7 cellular contexts compared by ENCODE assay signal in the genomic region with DNA sequence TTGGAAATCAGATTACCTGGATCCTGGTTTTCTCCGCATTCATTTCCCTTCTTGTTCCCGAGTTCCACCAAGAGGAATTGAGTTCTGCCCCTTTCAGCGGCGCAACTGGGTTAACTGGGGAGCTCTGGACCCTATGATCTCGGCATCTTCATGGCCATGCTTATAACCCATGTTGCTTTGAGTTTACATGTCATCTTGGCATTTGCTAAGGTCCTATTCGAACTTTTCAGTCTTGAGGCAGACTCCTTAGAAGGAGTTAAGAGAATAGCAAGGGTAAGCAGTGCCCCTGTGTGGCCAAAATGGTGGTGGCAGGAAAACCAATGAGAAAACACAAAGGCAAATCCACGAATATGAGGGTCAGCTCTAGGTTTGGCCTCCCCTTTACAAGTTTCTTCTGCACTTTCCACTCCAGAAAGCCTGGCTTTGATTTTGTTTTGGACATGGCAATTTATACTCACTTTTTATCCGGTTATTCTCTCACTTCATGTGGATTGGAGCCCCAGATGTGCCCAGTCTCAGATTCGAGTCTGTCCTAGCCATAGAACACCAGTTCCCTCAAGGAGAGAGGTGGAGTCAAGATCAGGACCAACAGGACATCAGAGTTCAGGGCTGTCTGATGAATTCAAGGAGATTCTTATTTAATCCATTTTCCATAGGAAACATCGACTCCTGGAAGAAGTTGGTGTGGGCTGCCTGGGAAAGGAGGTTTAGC. TPM values are rescaled to one million over a fixed set of nuclear protein-coding genes. Genes with fewer than 3 reads are reported as not detected.
DNase-seq lines count a peak whose midpoint lies in the region; ATAC-seq and TF ChIP-seq lines count a peak whose summit lies in the region.

No MANE protein-coding gene starts in this region.

- H3K27me3 Mint-ChIP-seq in activated CD8-positive, alpha-beta memory T cell treated with anti-CD3 and anti-CD28 coated beads, Interleukin-2, amount 10 ng/mL, durations not matched to agents 7 days and 5 days = peaks cover 61% of the 10 kb centered on the region
- peaks cover 49 to 63% of the 10 kb centered on the region in 2 donors for H3K27me3 Mint-ChIP-seq in stimulated activated naive B cell treated with anti-CD40 and anti-IgM and Interleukin-4, amounts not matched to agents 10 μg/mL and 1 μg/mL and 100 μg/mL, for 72 hours

- peak overlapping the region; percentile 3 for H3K4me3 Mint-ChIP-seq in activated CD8-positive, alpha-beta memory T cell treated with anti-CD3 and anti-CD28 coated beads, Interleukin-2, amount 10 ng/mL, durations not matched to agents 7 days and 5 days
- H3K4me3 Mint-ChIP-seq in stimulated activated naive B cell treated with anti-CD40 and anti-IgM and Interleukin-4, amounts not matched to agents 10 μg/mL and 1 μg/mL and 100 μg/mL, for 72 hours = peak overlapping the region; percentile 83 to 85

- no peaks in the 10 kb centered on the region for H3K9me3 Mint-ChIP-seq in activated CD8-positive, alpha-beta memory T cell treated with anti-CD3 and anti-CD28 coated beads, Interleukin-2, amount 10 ng/mL, durations not matched to agents 7 days and 5 days (ENCODE audit: low read depth)
- no peaks in the 10 kb centered on the region for H3K9me3 Mint-ChIP-seq in stimulated activated naive B cell treated with anti-CD40 and anti-IgM and Interleukin-4, amounts not matched to agents 10 μg/mL and 1 μg/mL and 100 μg/mL, for 72 hours

- ATAC-seq in HG02981 (IDR thresholded peaks at IDR 0.05; ENCODE audit: unreplicated experiment) = peak; percentile 72
- peak; percentile 80 for ATAC-seq in activated CD8-positive, alpha-beta memory T cell treated with anti-CD3 and anti-CD28 coated beads, Interleukin-2, amount 10 ng/mL, durations not matched to agents 7 days and 5 days
- ATAC-seq in stimulated activated naive B cell treated with anti-CD40 and anti-IgM and Interleukin-4, amounts not matched to agents 10 μg/mL and 1 μg/mL and 100 μg/mL, for 72 hours (replicated peaks) = peak; percentile 94 to 96

- CTCF ChIA-PET in activated CD8-positive, alpha-beta memory T cell treated with anti-CD3 and anti-CD28 coated beads, Interleukin-2, amount 10 ng/mL, durations not matched to agents 7 days and 5 days (lab: Charles Lee) = interaction anchor here (0.8 to 7.6 kb wide), 8 partner anchors 11 to 114 kb away, joined by 3 to 56 read pairs (median 5); no protein-coding TSS in a partner anchor

- H3K27ac Mint-ChIP-seq in activated CD8-positive, alpha-beta memory T cell treated with anti-CD3 and anti-CD28 coated beads, Interleukin-2, amount 10 ng/mL, durations not matched to agents 7 days and 5 days = no peak overlapping the region
- H3K27ac Mint-ChIP-seq in stimulated activated naive B cell treated with anti-CD40 and anti-IgM and Interleukin-4, amounts not matched to agents 10 μg/mL and 1 μg/mL and 100 μg/mL, for 72 hours = no peak overlapping the region

- TF ChIP-seq CTCF in GM12873 (IDR thresholded peaks at IDR 0.05; ENCODE audit: insufficient read depth, low read depth, low read length, missing control alignments) = peak; percentile 88
- TF ChIP-seq CTCF in epithelial cell of proximal tubule (conservative IDR thresholded peaks at IDR 0.05; ENCODE audit: low read depth, low read length) = peak; percentile 93

- no peaks in the 10 kb centered on the region for H3K36me3 Mint-ChIP-seq in activated CD8-positive, alpha-beta memory T cell treated with anti-CD3 and anti-CD28 coated beads, Interleukin-2, amount 10 ng/mL, durations not matched to agents 7 days and 5 days
- H3K36me3 Mint-ChIP-seq in stimulated activated naive B cell treated with anti-CD40 and anti-IgM and Interleukin-4, amounts not matched to agents 10 μg/mL and 1 μg/mL and 100 μg/mL, for 72 hours = no peaks in the 10 kb centered on the region

- peak overlapping the region; percentile 57 for H3K4me3 ChIP-seq in epithelial cell of proximal tubule (ENCODE audit: low read depth, low read length)

- DNase-seq in NCI-H526 (lab: John Stamatoyannopoulos, UW) (peak; percentile 54 to 78), epithelial cell of proximal tubule (ENCODE audit: low read depth) (peak; percentile 22), middle frontal gyrus (ENCODE audit: extremely low spot score, low spot score) (peak; percentile 14)
- peak; percentile 76 for DNase-seq in activated CD8-positive, alpha-beta memory T cell treated with anti-CD3 and anti-CD28 coated beads, Interleukin-2, amount 10 ng/mL, durations not matched to agents 7 days and 5 days
- peak; percentile 49 for DNase-seq in stimulated activated naive B cell treated with anti-CD40 and anti-IgM and Interleukin-4, amounts not matched to agents 10 μg/mL and 1 μg/mL and 100 μg/mL, for 72 hours

- peaks cover 6% of the 10 kb centered on the region for H3K4me1 Mint-ChIP-seq in activated CD8-positive, alpha-beta memory T cell treated with anti-CD3 and anti-CD28 coated beads, Interleukin-2, amount 10 ng/mL, durations not matched to agents 7 days and 5 days
- H3K4me1 Mint-ChIP-seq in stimulated activated naive B cell treated with anti-CD40 and anti-IgM and Interleukin-4, amounts not matched to agents 10 μg/mL and 1 μg/mL and 100 μg/mL, for 72 hours = peaks cover 5 to 14% of the 10 kb centered on the region in 2 donors

RNA-seq across cellular contexts. Expression of gene FBXO3, which starts 55.3 kb away (rescaled TPM):
- 10 to 100 TPM; 14.9 to 17.0 TPM for total RNA-seq in activated CD8-positive, alpha-beta memory T cell treated with anti-CD3 and anti-CD28 coated beads, Interleukin-2, amount 10 ng/mL, durations not matched to agents 7 days and 5 days
- 20.3 and 25.0 TPM in 2 replicates for total RNA-seq in epithelial cell of proximal tubule

Comparison
In these comparisons a context has a peak if more than half of its experiments do, and no peak if none do; other contexts are left out.
1. Peak in every context shown above with its lines: DNase-seq, ATAC-seq and H3K4me3 ChIP-seq.
2. DNase-seq: peak in every context shown above with its lines; median percentile 76 in activated CD8-positive, alpha-beta memory T cell treated with anti-CD3 and anti-CD28 coated beads, Interleukin-2, amount 10 ng/mL, durations not matched to agents 7 days and 5 days; 66 in NCI-H526; 49 in stimulated activated naive B cell treated with anti-CD40 and anti-IgM and Interleukin-4, amounts not matched to agents 10 μg/mL and 1 μg/mL and 100 μg/mL, for 72 hours; 22 in epithelial cell of proximal tubule; 14 in middle frontal gyrus.